2 cellular contexts compared by ENCODE assay signal in genomic region chrX:154023276-154024000, GRCh38.
TF ChIP-seq lines count a peak whose summit lies in the region.

No MANE protein-coding gene starts in this region.

TF ChIP-seq in IMR-90, 13 proteins besides CTCF, POLR2A, EP300 and RAD21:
- TF ChIP-seq FOS (IDR thresholded peaks at IDR 0.05; ENCODE audit: low read depth, low read length) (no peak), CHD1 (IDR thresholded peaks at IDR 0.05; ENCODE audit: low read depth, low read length) (no peak), RFX5 (IDR thresholded peaks at IDR 0.05; ENCODE audit: low read depth, low read length) (no peak), CEBPB (IDR thresholded peaks at IDR 0.05; ENCODE audit: low read depth, low read length) (no peak), NFE2L2 (IDR thresholded peaks at IDR 0.05; ENCODE audit: low read depth, low read length) (no peak), ELK1 (IDR thresholded peaks at IDR 0.05; ENCODE audit: borderline replicate concordance, low read depth, low read length) (no peak), MAFK (IDR thresholded peaks at IDR 0.05; ENCODE audit: low read depth, low read length) (no peak), RCOR1 (IDR thresholded peaks at IDR 0.05; ENCODE audit: insufficient replicate concordance, low read length) (no peak), BHLHE40 (IDR thresholded peaks at IDR 0.05; ENCODE audit: low read depth, low read length) (no peak), SMC3 (IDR thresholded peaks at IDR 0.05; ENCODE audit: low read depth, low read length) (no peak), USF2 (IDR thresholded peaks at IDR 0.05; ENCODE audit: low read depth, low read length) (no peak), MXI1 (IDR thresholded peaks at IDR 0.05; ENCODE audit: borderline replicate concordance, low read depth, low read length) (no peak), MAZ (IDR thresholded peaks at IDR 0.05; ENCODE audit: borderline replicate concordance, low read depth, low read length) (no peak)

TF ChIP-seq in GM12878, 131 proteins besides CTCF, POLR2A, EP300 and RAD21:
- no peak for TF ChIP-seq FOXK2 (IDR thresholded peaks at IDR 0.05)
- no peak for TF ChIP-seq TCF12 (IDR thresholded peaks at IDR 0.05; ENCODE audit: low read depth, low read length)
- TF ChIP-seq ZBTB11 (CRISPR knock-in tag; IDR thresholded peaks at IDR 0.05) = no peak
